35 cellular contexts compared by ENCODE assay signal in genomic region chr3:43675593-43675992, GRCh38.
"Had no signal": no experiment of that assay in that cellular context is flagged by ENCODE, and none has a peak within 500 bp of the region (broad histone marks: within the 10 kb centered on the region; RNA-seq: fewer than 3 reads in every experiment).

No MANE protein-coding gene starts in this region.

- DNase-seq: Karpas-422, Kasumi-1, MG63, MM.1S, MV-4-11, NCI-H1048, NCI-H1092, NCI-H1092 treated with DMSO at 0.1 percent for 48 hours, NCI-H1105, NCI-H1105 treated with DMSO at 0.1 percent for 48 hours, NCI-H1417, NCI-H1417 treated with DMSO at 0.1 percent for 48 hours, NCI-H1436, NCI-H1436 treated with DMSO at 0.1 percent for 48 hours, NCI-H146, NCI-H1694, NCI-H1694 treated with DMSO at 0.1 percent for 48 hours, NCI-H187, NCI-H187 treated with DMSO at 0.1 percent for 48 hours, NCI-H1930, NCI-H2029, NCI-H2029 treated with DMSO at 0.1 percent for 48 hours, NCI-H2081, NCI-H2081 treated with DMSO at 0.1 percent for 48 hours, NCI-H2107, NCI-H2171, NCI-H2171 treated with DMSO at 0.1 percent for 48 hours, NCI-H2227 treated with DMSO at 0.1 percent for 48 hours, NCI-H226, NCI-H345, NCI-H446, NCI-H446 treated with DMSO at 0.1 percent for 48 hours, NCI-H510A, NCI-H510A treated with DMSO at 0.1 percent for 48 hours, NCI-H524 had no signal

- H3K36me3 ChIP-seq: MG63 had no signal

- H3K9me3 ChIP-seq: MG63 had no signal

- H3K4me3 ChIP-seq: MG63 had no signal

- H3K27me3 ChIP-seq: MG63 had no signal
